Comparison of ENCODE assay signal across 13 cellular contexts in the genomic region with DNA sequence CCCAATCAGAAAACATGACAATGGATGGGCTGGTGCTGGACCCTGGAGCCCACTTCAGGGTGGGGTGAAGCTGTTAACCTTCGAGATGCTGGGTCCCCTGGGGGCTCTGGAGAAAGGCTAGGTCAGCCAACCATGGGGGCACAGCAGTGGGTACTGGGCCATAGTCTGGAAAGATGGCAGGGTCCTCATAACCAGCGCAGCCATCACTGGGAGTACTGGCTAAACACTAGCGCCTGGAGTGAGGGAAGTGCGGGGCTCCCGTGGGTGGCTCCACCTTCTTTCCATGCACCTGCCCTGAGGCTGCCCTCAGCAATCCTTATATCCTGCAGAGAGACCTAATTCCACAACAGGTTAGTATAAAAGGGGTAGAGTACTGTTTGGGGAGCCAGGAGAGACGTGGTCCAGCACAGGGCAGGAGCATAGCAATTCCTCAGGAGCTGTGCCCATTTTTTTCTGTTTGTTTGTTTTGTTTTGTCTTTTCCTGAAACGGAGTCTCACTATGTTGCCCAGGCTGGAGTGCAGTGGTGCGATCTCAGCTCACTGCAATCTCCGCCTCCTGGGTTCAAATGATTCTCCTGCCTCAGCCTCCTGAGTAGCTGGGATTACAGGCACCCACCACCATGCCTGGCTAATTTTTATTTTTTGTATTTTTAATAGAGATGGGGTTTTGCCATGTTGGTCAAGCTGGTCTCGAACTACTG.
DNase-seq lines count a peak whose midpoint lies in the region; ATAC-seq and TF ChIP-seq lines count a peak whose summit lies in the region.
"Had no signal": no experiment of that assay in that cellular context is flagged by ENCODE, and none has a peak within 500 bp of the region (broad histone marks: within the 10 kb centered on the region; RNA-seq: fewer than 3 reads in every experiment).

No MANE protein-coding gene starts in this region.

- H3K9me3 ChIP-seq in esophagus muscularis mucosa, result no peaks in the 10 kb centered on the region
- H3K9me3 ChIP-seq: body of pancreas had no signal

- intact Hi-C loops in esophagus muscularis mucosa (cut with DNase I), result no loop called here

- no peaks in the 10 kb centered on the region for H3K36me3 Mint-ChIP-seq in stimulated activated naive CD8-positive, alpha-beta T cell treated with anti-CD3 and anti-CD28 coated beads, Interleukin-15, Interleukin-2, amounts not matched to agents 100 ng/mL and 50 ng/mL, for 24 hours (ENCODE audit: low read depth)
- H3K36me3 Mint-ChIP-seq in nephron (ENCODE audit: low read depth), result no peaks in the 10 kb centered on the region
- H3K36me3 Mint-ChIP-seq: IgD-negative memory B cell had no signal

- H3K27me3 Mint-ChIP-seq in stimulated activated naive CD8-positive, alpha-beta T cell treated with anti-CD3 and anti-CD28 coated beads, Interleukin-15, Interleukin-2, amounts not matched to agents 100 ng/mL and 50 ng/mL, for 24 hours, result peaks cover 2% of the 10 kb centered on the region
- H3K27me3 Mint-ChIP-seq in stimulated activated naive CD8-positive, alpha-beta T cell treated with anti-CD3 and anti-CD28 coated beads, Interleukin-15, amount 100 ng/mL, for 72 hours, result no peaks in the 10 kb centered on the region
- no peaks in the 10 kb centered on the region for H3K27me3 Mint-ChIP-seq in nephron (ENCODE audit: low read depth)
- H3K27me3 Mint-ChIP-seq: activated CD4-positive, alpha-beta T cell treated with anti-CD3 and anti-CD28 coated beads, Interleukin-2, amount 10 ng/mL, durations not matched to agents 7 days and 5 days; IgD-negative memory B cell had no signal

- H3K9me3 Mint-ChIP-seq in stimulated activated naive CD8-positive, alpha-beta T cell treated with anti-CD3 and anti-CD28 coated beads, Interleukin-15, Interleukin-2, amounts not matched to agents 100 ng/mL and 50 ng/mL, for 24 hours, result no peaks in the 10 kb centered on the region
- H3K9me3 Mint-ChIP-seq in stimulated activated naive CD8-positive, alpha-beta T cell treated with anti-CD3 and anti-CD28 coated beads, Interleukin-15, amount 100 ng/mL, for 72 hours, result no peaks in the 10 kb centered on the region
- no peaks in the 10 kb centered on the region for H3K9me3 Mint-ChIP-seq in nephron
- H3K9me3 Mint-ChIP-seq: activated CD4-positive, alpha-beta T cell treated with anti-CD3 and anti-CD28 coated beads, Interleukin-2, amount 10 ng/mL, durations not matched to agents 7 days and 5 days; IgD-negative memory B cell had no signal

- H3K4me3 ChIP-seq in esophagus muscularis mucosa, result peak overlapping the region in 1 of 4 donors; percentile 32
- H3K4me3 ChIP-seq: body of pancreas had no signal

- H3K4me1 Mint-ChIP-seq in stimulated activated naive CD8-positive, alpha-beta T cell treated with anti-CD3 and anti-CD28 coated beads, Interleukin-15, Interleukin-2, amounts not matched to agents 100 ng/mL and 50 ng/mL, for 24 hours (ENCODE audit: low read depth), result peaks cover 72% of the 10 kb centered on the region
- H3K4me1 Mint-ChIP-seq in stimulated activated naive CD8-positive, alpha-beta T cell treated with anti-CD3 and anti-CD28 coated beads, Interleukin-15, amount 100 ng/mL, for 72 hours, result peaks cover 87% of the 10 kb centered on the region
- H3K4me1 Mint-ChIP-seq in nephron, result peaks cover 52% of the 10 kb centered on the region

- no peaks in the 10 kb centered on the region for H3K27me3 ChIP-seq in esophagus muscularis mucosa
- H3K27me3 ChIP-seq: body of pancreas had no signal

- ATAC-seq in stimulated activated naive CD8-positive, alpha-beta T cell treated with anti-CD3 and anti-CD28 coated beads, Interleukin-15, amount 100 ng/mL, for 72 hours, result no peak
- no peak for ATAC-seq in GM18519 (IDR thresholded peaks at IDR 0.05; ENCODE audit: low FRiP score, unreplicated experiment)

- H3K27ac Mint-ChIP-seq in stimulated activated naive CD8-positive, alpha-beta T cell treated with anti-CD3 and anti-CD28 coated beads, Interleukin-15, Interleukin-2, amounts not matched to agents 100 ng/mL and 50 ng/mL, for 24 hours, result peak overlapping the region; percentile 29
- H3K27ac Mint-ChIP-seq in stimulated activated naive CD8-positive, alpha-beta T cell treated with anti-CD3 and anti-CD28 coated beads, Interleukin-15, amount 100 ng/mL, for 72 hours, result no peak overlapping the region
- H3K27ac Mint-ChIP-seq in nephron, result peak overlapping the region; percentile 68 to 94 (median 87)

- H3K36me3 ChIP-seq in esophagus muscularis mucosa, result no peaks in the 10 kb centered on the region

- 86% methylated on average over 7 of the region's 10 CpGs for WGBS in esophagus muscularis mucosa

- TF ChIP-seq CTCF in esophagus muscularis mucosa (IDR thresholded peaks at IDR 0.05), result no peak
- TF ChIP-seq CTCF in nephron (IDR thresholded peaks at IDR 0.05; ENCODE audit: unreplicated experiment in 3 of 3), result no peak

- no peak for TF ChIP-seq POLR2A in esophagus muscularis mucosa (IDR thresholded peaks at IDR 0.05; ENCODE audit: low read depth)

- DNase-seq in stimulated activated naive CD8-positive, alpha-beta T cell treated with anti-CD3 and anti-CD28 coated beads, Interleukin-15, amount 100 ng/mL, for 72 hours, result no peak
- DNase-seq in esophagus muscularis mucosa (ENCODE audit: extremely low spot score) (peak; percentile 89), cerebellar cortex (ENCODE audit: low spot score) (no peak), mucosa of gallbladder (ENCODE audit: low spot score) (no peak)
- DNase-seq in stimulated activated CD4-positive, alpha-beta T cell treated with anti-CD3 and anti-CD28 coated beads, Interleukin-1b, Interleukin-23, amount 100 ng/mL, for 48 hours, result no peak
- DNase-seq: activated CD4-positive, alpha-beta T cell treated with anti-CD3 and anti-CD28 coated beads, Interleukin-2, amount 10 ng/mL, durations not matched to agents 7 days and 5 days; NCI-H2029; stimulated activated CD4-positive, alpha-beta T cell treated with anti-CD3 and anti-CD28 coated beads, Interleukin-4, amount 100 ng/mL, for 1 hour had no signal

- peak overlapping the region; percentile 76 to 82 (median 80) for H3K27ac ChIP-seq in esophagus muscularis mucosa (replicated peaks in 1 of 4)
- H3K27ac ChIP-seq: body of pancreas had no signal

- TF ChIP-seq EP300 in esophagus muscularis mucosa (IDR thresholded peaks at IDR 0.05), result no peak

- H3K4me1 ChIP-seq in esophagus muscularis mucosa, result peaks cover 41 to 71% (median 60%) of the 10 kb centered on the region in 4 donors

- H3K4me3 Mint-ChIP-seq in stimulated activated naive CD8-positive, alpha-beta T cell treated with anti-CD3 and anti-CD28 coated beads, Interleukin-15, Interleukin-2, amounts not matched to agents 100 ng/mL and 50 ng/mL, for 24 hours, result no peak overlapping the region
- H3K4me3 Mint-ChIP-seq in stimulated activated naive CD8-positive, alpha-beta T cell treated with anti-CD3 and anti-CD28 coated beads, Interleukin-15, amount 100 ng/mL, for 72 hours, result no peak overlapping the region
- H3K4me3 Mint-ChIP-seq in nephron, result no peak overlapping the region
- H3K4me3 Mint-ChIP-seq: activated CD4-positive, alpha-beta T cell treated with anti-CD3 and anti-CD28 coated beads, Interleukin-2, amount 10 ng/mL, durations not matched to agents 7 days and 5 days had no signal

Comparison
In these comparisons a context has a peak if more than half of its experiments do, and no peak if none do; other contexts are left out.
1. H3K27ac Mint-ChIP-seq: peak in stimulated activated naive CD8-positive, alpha-beta T cell treated with anti-CD3 and anti-CD28 coated beads, Interleukin-15, Interleukin-2, amounts not matched to agents 100 ng/mL and 50 ng/mL, for 24 hours (single experiment) and nephron (3 of 3); none in stimulated activated naive CD8-positive, alpha-beta T cell treated with anti-CD3 and anti-CD28 coated beads, Interleukin-15, amount 100 ng/mL, for 72 hours (0 of 2).